ENCODE assay signal across 16 cellular contexts in genomic region chr11:74577624-74578396, GRCh38. TPM values are rescaled to one million over a fixed set of nuclear protein-coding genes. Genes with fewer than 3 reads are reported as not detected.
DNase-seq lines count a peak whose midpoint lies in the region; ATAC-seq and TF ChIP-seq lines count a peak whose summit lies in the region.
"Had no signal": no experiment of that assay in that cellular context is flagged by ENCODE, and none has a peak within 500 bp of the region (broad histone marks: within the 10 kb centered on the region; RNA-seq: fewer than 3 reads in every experiment).

No MANE protein-coding gene starts in this region.

- H3K79me2 ChIP-seq in OCI-LY7 (ENCODE audit: insufficient read depth, low read depth, low read length): no peaks in the 10 kb centered on the region

- no peak for ATAC-seq in GM21447 (IDR thresholded peaks at IDR 0.05; ENCODE audit: unreplicated experiment)
- ATAC-seq: left colon; natural killer cell treated with Interleukin-12 subunit alpha and Interleukin-12 subunit beta and Interleukin-15 and Interleukin-18, amount 100 ng/mL, for 72 hours; PC-3 had no signal

- POLR2A ChIA-PET in OCI-LY7 (lab: Charles Lee): no interaction called here

- no peaks in the 10 kb centered on the region for H4K20me1 ChIP-seq in OCI-LY7 (ENCODE audit: insufficient read depth, low read length)

- H3K4me1 Mint-ChIP-seq in brain: peaks cover 13% of the 10 kb centered on the region
- H3K4me1 Mint-ChIP-seq in type B pancreatic cell (ENCODE audit: unreplicated experiment): peaks cover 11% of the 10 kb centered on the region

- no peak overlapping the region for H3K4me3 Mint-ChIP-seq in brain
- H3K4me3 Mint-ChIP-seq in type B pancreatic cell: peak overlapping the region; percentile 18
- H3K4me3 Mint-ChIP-seq: natural killer cell treated with Interleukin-12 subunit alpha and Interleukin-12 subunit beta and Interleukin-15 and Interleukin-18, amount 100 ng/mL, for 72 hours; T-helper 1 cell treated with Interleukin-12 subunit alpha and Interleukin-12 subunit beta and Interleukin-4 antibody, amounts not matched to agents 30 μg/mL and 1 μg/mL, for 36 hours had no signal

- CTCF ChIA-PET in OCI-LY7 (lab: Charles Lee; ENCODE audit: unreplicated experiment): no interaction called here

- H3K36me3 ChIP-seq in OCI-LY7 (ENCODE audit: insufficient read depth, low read length): no peaks in the 10 kb centered on the region

- no peak for TF ChIP-seq CTCF in brain (conservative IDR thresholded peaks at IDR 0.05)
- TF ChIP-seq CTCF in type B pancreatic cell (conservative IDR thresholded peaks at IDR 0.05): no peak
- no peak for TF ChIP-seq CTCF in OCI-LY7 (conservative IDR thresholded peaks at IDR 0.05; ENCODE audit: low read length)

- H3K27ac ChIP-seq in OCI-LY7 (ENCODE audit: low read depth, low read length, poor library complexity, severe bottlenecking): no peak overlapping the region
- H3K27ac ChIP-seq: 22Rv1 had no signal

- H2AFZ ChIP-seq in OCI-LY7 (ENCODE audit: low read length): no peak overlapping the region

- intact Hi-C loops in OCI-LY7 (cut with micrococcal nuclease; ENCODE audit: unreplicated experiment): no loop called here

- no peak overlapping the region for H3K4me3 ChIP-seq in OCI-LY7 (ENCODE audit: low read depth, low read length, poor library complexity, severe bottlenecking)

- H3K27ac Mint-ChIP-seq in brain (peak overlapping the region in 4 of 5 experiments; percentile 28 to 80 (median 34)), type B pancreatic cell (no peak overlapping the region)
- H3K27ac Mint-ChIP-seq: natural killer cell treated with Interleukin-12 subunit alpha and Interleukin-12 subunit beta and Interleukin-15 and Interleukin-18, amount 100 ng/mL, for 72 hours; T-helper 1 cell treated with Interleukin-12 subunit alpha and Interleukin-12 subunit beta and Interleukin-4 antibody, amounts not matched to agents 30 μg/mL and 1 μg/mL, for 36 hours had no signal

- no peaks in the 10 kb centered on the region for H3K9me2 ChIP-seq in OCI-LY7 (ENCODE audit: insufficient read depth, low read length)

- H3K9me3 ChIP-seq in OCI-LY7 (ENCODE audit: low read length): no peaks in the 10 kb centered on the region

- H3K4me1 ChIP-seq in OCI-LY7 (ENCODE audit: insufficient read depth, low read length, poor library complexity, severe bottlenecking): no peaks in the 10 kb centered on the region

- H3K36me3 Mint-ChIP-seq in brain (no peaks in the 10 kb centered on the region), type B pancreatic cell (no peaks in the 10 kb centered on the region)
- H3K36me3 Mint-ChIP-seq: natural killer cell treated with Interleukin-12 subunit alpha and Interleukin-12 subunit beta and Interleukin-15 and Interleukin-18, amount 100 ng/mL, for 72 hours had no signal

- H3K27me3 Mint-ChIP-seq in brain: peaks cover 20% of the 10 kb centered on the region
- peaks cover 3% of the 10 kb centered on the region for H3K27me3 Mint-ChIP-seq in type B pancreatic cell

- H3K9me3 Mint-ChIP-seq in brain: peaks cover 0 to 2% (median 0%) of the 10 kb centered on the region in 5 experiments
- no peaks in the 10 kb centered on the region for H3K9me3 Mint-ChIP-seq in type B pancreatic cell
- H3K9me3 Mint-ChIP-seq: natural killer cell treated with Interleukin-12 subunit alpha and Interleukin-12 subunit beta and Interleukin-15 and Interleukin-18, amount 100 ng/mL, for 72 hours; T-helper 1 cell treated with Interleukin-12 subunit alpha and Interleukin-12 subunit beta and Interleukin-4 antibody, amounts not matched to agents 30 μg/mL and 1 μg/mL, for 36 hours had no signal

- H3K4me2 ChIP-seq in OCI-LY7 (ENCODE audit: low read length): no peak overlapping the region

- DNase-seq in DMS79 treated with DMSO at 0.1 percent for 48 hours (lab: John Stamatoyannopoulos, UW) (peak; percentile 31), DMS79 (lab: John Stamatoyannopoulos, UW) (no peak), NCI-H2227 treated with DMSO at 0.1 percent for 48 hours (lab: John Stamatoyannopoulos, UW) (peak; percentile 61), type B pancreatic cell (ENCODE audit: extremely low spot score, unreplicated experiment) (no peak), OCI-LY7 (ENCODE audit: low spot score) (no peak)
- no peak for DNase-seq in activated CD4-positive, alpha-beta T cell treated with anti-CD3 and anti-CD28 coated beads for 48 hours
- DNase-seq: activated CD4-positive, alpha-beta T cell treated with anti-CD3 and anti-CD28 coated beads, Interleukin-2, amount 50 U/mL, for 1 hour; H7; head of caudate nucleus; left colon; PC-3 had no signal

- BruUV-seq in OCI-LY7 (replicated peaks; lab: Mats Ljungman, UMichigan): no TSS peak

RNA-seq across cellular contexts. Expression of gene POLD3, which starts 14.6 kb away (rescaled TPM):
- 18.9 TPM for polyA plus RNA-seq in brain (ENCODE audit: insufficient read depth, low read depth, low replicate concordance)
- total RNA-seq in type B pancreatic cell (ENCODE audit: low replicate concordance) (19.9 and 32.9 TPM in 2 replicates), OCI-LY7 (2022) (39.3 and 40.7 TPM in 2 replicates)
- 38.8 and 43.0 TPM in 2 replicates for total RNA-seq in OCI-LY7 (2014; rRNA removed; shearing (Covaris generic))

Comparison
In these comparisons a context has a peak if more than half of its experiments do, and no peak if none do; other contexts are left out.
1. DNase-seq: peak in DMS79 treated with DMSO at 0.1 percent for 48 hours (single experiment) and NCI-H2227 treated with DMSO at 0.1 percent for 48 hours (single experiment); none in DMS79 (single experiment), type B pancreatic cell (single experiment), activated CD4-positive, alpha-beta T cell treated with anti-CD3 and anti-CD28 coated beads for 48 hours (single experiment) and OCI-LY7 (single experiment).